In the genomic region with DNA sequence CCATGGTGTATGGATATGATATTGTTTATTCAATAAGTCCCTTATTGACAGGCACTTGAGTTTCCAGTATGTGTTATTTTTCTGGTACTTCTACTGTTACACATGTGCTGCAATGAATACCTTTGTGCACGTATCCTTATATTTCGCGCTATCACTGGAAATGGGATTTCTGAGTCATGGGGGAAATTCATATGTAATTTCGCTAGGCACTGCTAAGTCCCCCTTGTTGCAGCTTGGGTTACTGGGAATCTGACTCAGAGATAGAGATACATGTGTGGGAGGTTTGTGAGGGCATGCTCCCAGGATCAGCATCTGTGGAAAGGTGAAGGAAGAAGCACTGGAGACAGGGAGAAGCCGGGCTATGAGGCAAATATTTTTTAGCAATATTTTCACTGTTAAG, we compare ENCODE assay signal across 1 cellular context. TPM values are rescaled to one million over a fixed set of nuclear protein-coding genes. Genes with fewer than 3 reads are reported as not detected.
"Had no signal": no experiment of that assay in that cellular context is flagged by ENCODE, and none has a peak within 500 bp of the region (broad histone marks: within the 10 kb centered on the region; RNA-seq: fewer than 3 reads in every experiment).

No MANE protein-coding gene starts in this region.

RNA-seq across cellular contexts. Expression of a gene that starts 59.1 kb away (rescaled TPM):
- total RNA-seq: IMR-90 had no signal
